In the genomic region with DNA sequence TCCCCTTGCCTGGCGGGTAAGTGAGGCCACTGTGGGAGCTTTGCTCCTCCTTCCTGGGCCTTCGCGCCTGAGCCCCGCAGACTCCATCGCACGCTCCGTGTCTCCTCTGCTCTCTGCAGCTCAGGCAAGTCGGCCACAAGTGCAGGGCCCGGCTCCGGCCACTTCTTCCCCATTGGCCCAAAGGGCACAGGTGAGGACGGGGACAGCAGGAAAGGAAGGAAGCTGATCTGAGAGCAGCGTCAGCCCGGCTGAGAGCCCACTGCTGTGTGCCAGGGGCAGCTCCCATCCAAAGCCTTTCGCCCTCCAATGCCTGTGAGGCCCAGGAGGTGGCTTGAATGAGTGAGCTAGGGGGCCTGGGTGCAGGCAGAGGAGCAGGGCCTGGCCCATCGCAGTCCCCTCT, we compare ENCODE assay signal across 1 cellular context.
TF ChIP-seq lines count a peak whose summit lies in the region.

No MANE protein-coding gene starts in this region.

TF ChIP-seq in WTC11, 78 proteins besides CTCF, POLR2A, EP300 and RAD21 (continued from another document):
- TF ChIP-seq, protein P1, sequence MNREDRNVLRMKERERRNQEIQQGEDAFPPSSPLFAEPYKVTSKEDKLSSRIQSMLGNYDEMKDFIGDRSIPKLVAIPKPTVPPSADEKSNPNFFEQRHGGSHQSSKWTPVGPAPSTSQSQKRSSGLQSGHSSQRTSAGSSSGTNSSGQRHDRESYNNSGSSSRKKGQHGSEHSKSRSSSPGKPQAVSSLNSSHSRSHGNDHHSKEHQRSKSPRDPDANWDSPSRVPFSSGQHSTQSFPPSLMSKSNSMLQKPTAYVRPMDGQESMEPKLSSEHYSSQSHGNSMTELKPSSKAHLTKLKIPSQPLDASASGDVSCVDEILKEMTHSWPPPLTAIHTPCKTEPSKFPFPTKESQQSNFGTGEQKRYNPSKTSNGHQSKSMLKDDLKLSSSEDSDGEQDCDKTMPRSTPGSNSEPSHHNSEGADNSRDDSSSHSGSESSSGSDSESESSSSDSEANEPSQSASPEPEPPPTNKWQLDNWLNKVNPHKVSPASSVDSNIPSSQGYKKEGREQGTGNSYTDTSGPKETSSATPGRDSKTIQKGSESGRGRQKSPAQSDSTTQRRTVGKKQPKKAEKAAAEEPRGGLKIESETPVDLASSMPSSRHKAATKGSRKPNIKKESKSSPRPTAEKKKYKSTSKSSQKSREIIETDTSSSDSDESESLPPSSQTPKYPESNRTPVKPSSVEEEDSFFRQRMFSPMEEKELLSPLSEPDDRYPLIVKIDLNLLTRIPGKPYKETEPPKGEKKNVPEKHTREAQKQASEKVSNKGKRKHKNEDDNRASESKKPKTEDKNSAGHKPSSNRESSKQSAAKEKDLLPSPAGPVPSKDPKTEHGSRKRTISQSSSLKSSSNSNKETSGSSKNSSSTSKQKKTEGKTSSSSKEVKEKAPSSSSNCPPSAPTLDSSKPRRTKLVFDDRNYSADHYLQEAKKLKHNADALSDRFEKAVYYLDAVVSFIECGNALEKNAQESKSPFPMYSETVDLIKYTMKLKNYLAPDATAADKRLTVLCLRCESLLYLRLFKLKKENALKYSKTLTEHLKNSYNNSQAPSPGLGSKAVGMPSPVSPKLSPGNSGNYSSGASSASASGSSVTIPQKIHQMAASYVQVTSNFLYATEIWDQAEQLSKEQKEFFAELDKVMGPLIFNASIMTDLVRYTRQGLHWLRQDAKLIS (CRISPR knock-in tag; IDR thresholded peaks at IDR 0.05; ENCODE audit: borderline replicate concordance), result no peak
- TF ChIP-seq, protein P2, sequence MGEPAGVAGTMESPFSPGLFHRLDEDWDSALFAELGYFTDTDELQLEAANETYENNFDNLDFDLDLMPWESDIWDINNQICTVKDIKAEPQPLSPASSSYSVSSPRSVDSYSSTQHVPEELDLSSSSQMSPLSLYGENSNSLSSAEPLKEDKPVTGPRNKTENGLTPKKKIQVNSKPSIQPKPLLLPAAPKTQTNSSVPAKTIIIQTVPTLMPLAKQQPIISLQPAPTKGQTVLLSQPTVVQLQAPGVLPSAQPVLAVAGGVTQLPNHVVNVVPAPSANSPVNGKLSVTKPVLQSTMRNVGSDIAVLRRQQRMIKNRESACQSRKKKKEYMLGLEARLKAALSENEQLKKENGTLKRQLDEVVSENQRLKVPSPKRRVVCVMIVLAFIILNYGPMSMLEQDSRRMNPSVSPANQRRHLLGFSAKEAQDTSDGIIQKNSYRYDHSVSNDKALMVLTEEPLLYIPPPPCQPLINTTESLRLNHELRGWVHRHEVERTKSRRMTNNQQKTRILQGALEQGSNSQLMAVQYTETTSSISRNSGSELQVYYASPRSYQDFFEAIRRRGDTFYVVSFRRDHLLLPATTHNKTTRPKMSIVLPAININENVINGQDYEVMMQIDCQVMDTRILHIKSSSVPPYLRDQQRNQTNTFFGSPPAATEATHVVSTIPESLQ (CRISPR knock-in tag; IDR thresholded peaks at IDR 0.05), result no peak
- TF ChIP-seq ZNF232 (CRISPR knock-in tag; IDR thresholded peaks at IDR 0.05), result no peak
- TF ChIP-seq, protein P3, sequence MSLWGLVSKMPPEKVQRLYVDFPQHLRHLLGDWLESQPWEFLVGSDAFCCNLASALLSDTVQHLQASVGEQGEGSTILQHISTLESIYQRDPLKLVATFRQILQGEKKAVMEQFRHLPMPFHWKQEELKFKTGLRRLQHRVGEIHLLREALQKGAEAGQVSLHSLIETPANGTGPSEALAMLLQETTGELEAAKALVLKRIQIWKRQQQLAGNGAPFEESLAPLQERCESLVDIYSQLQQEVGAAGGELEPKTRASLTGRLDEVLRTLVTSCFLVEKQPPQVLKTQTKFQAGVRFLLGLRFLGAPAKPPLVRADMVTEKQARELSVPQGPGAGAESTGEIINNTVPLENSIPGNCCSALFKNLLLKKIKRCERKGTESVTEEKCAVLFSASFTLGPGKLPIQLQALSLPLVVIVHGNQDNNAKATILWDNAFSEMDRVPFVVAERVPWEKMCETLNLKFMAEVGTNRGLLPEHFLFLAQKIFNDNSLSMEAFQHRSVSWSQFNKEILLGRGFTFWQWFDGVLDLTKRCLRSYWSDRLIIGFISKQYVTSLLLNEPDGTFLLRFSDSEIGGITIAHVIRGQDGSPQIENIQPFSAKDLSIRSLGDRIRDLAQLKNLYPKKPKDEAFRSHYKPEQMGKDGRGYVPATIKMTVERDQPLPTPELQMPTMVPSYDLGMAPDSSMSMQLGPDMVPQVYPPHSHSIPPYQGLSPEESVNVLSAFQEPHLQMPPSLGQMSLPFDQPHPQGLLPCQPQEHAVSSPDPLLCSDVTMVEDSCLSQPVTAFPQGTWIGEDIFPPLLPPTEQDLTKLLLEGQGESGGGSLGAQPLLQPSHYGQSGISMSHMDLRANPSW (CRISPR knock-in tag; conservative IDR thresholded peaks at IDR 0.05; ENCODE audit: low read depth), result no peak
